8 cellular contexts compared by ENCODE assay signal in genomic region chrX:44873415-44874270, GRCh38. TPM values are rescaled to one million over a fixed set of nuclear protein-coding genes. Genes with fewer than 3 reads are reported as not detected.
A peak's percentile ranks its signal among the peaks of the same experiment; 100 is the strongest.
DNase-seq lines count a peak whose midpoint lies in the region; ATAC-seq and TF ChIP-seq lines count a peak whose summit lies in the region.

No MANE protein-coding gene starts in this region.

- WGBS in esophagus, 2 donors, result 0 to 1% methylated on average over 63 to 99 of the region's 99 CpGs

- no peaks in the 10 kb centered on the region for H3K9me3 ChIP-seq in esophagus (ENCODE audit: control insufficient read depth in 2 of 2, insufficient read depth in 1 of 2, low read depth in 1 of 2, low read length in 1 of 2)

- no peaks in the 10 kb centered on the region for H3K36me3 ChIP-seq in esophagus (ENCODE audit: control insufficient read depth in 2 of 2, insufficient read depth in 2 of 2, low read length in 1 of 2)

- H3K36me3 Mint-ChIP-seq in stimulated activated naive CD8-positive, alpha-beta T cell treated with anti-CD3 and anti-CD28 coated beads, Interleukin-15, Interleukin-2, amounts not matched to agents 100 ng/mL and 50 ng/mL, for 24 hours (ENCODE audit: low read depth), result no peaks in the 10 kb centered on the region

- peak overlapping the region; percentile 99 for H3K27ac ChIP-seq in esophagus (ENCODE audit: low read depth in 2 of 2, low read length in 1 of 2)

- peak overlapping the region; percentile 99 for H3K27ac Mint-ChIP-seq in stimulated activated naive CD8-positive, alpha-beta T cell treated with anti-CD3 and anti-CD28 coated beads, Interleukin-15, Interleukin-2, amounts not matched to agents 100 ng/mL and 50 ng/mL, for 24 hours

- no peaks in the 10 kb centered on the region for H3K27me3 Mint-ChIP-seq in stimulated activated naive CD8-positive, alpha-beta T cell treated with anti-CD3 and anti-CD28 coated beads, Interleukin-15, Interleukin-2, amounts not matched to agents 100 ng/mL and 50 ng/mL, for 24 hours

- TF ChIP-seq CTCF in HFF-Myc (IDR thresholded peaks at IDR 0.05; ENCODE audit: low read depth, low read length, missing control alignments), result no peak

- H3K27me3 ChIP-seq in esophagus (ENCODE audit: control insufficient read depth in 1 of 2, insufficient read depth in 2 of 2, low read length in 2 of 2), result no peaks in the 10 kb centered on the region

- peaks cover 24% of the 10 kb centered on the region for H3K4me1 Mint-ChIP-seq in stimulated activated naive CD8-positive, alpha-beta T cell treated with anti-CD3 and anti-CD28 coated beads, Interleukin-15, Interleukin-2, amounts not matched to agents 100 ng/mL and 50 ng/mL, for 24 hours (ENCODE audit: low read depth)

- no peaks in the 10 kb centered on the region for H3K9me3 Mint-ChIP-seq in stimulated activated naive CD8-positive, alpha-beta T cell treated with anti-CD3 and anti-CD28 coated beads, Interleukin-15, Interleukin-2, amounts not matched to agents 100 ng/mL and 50 ng/mL, for 24 hours

- ATAC-seq in GM18519 (IDR thresholded peaks at IDR 0.05; ENCODE audit: low FRiP score, unreplicated experiment), result no peak

- peak overlapping the region; percentile 66 for H3K4me3 ChIP-seq in HFF-Myc (replicated peaks; ENCODE audit: low read depth, low read length)
- peak overlapping the region; percentile 86 to 90 for H3K4me3 ChIP-seq in esophagus (ENCODE audit: low read depth in 1 of 2, low read length in 2 of 2)

- H3K4me3 Mint-ChIP-seq in stimulated activated naive CD8-positive, alpha-beta T cell treated with anti-CD3 and anti-CD28 coated beads, Interleukin-15, Interleukin-2, amounts not matched to agents 100 ng/mL and 50 ng/mL, for 24 hours, result peak overlapping the region; percentile 96

- DNase-seq in D341Med (ENCODE audit: low spot score) (peak; percentile 49), HFF-Myc (ENCODE audit: extremely low read depth, low read depth) (no peak), NOMO-1 treated with DMSO at 0.1 percent for 48 hours (lab: John Stamatoyannopoulos, UW; ENCODE audit: unreplicated experiment) (peak; percentile 64), myocyte (ENCODE audit: low read depth) (peak; percentile 51)
- DNase-seq in activated T-cell treated with anti-CD3 and anti-CD28 coated beads, Interleukin-2, amount 50 U/mL, for 1 hour, result peak; percentile 77

- H3K4me1 ChIP-seq in esophagus (ENCODE audit: control insufficient read depth in 2 of 2, insufficient read depth in 2 of 2, low read length in 1 of 2), result no peaks in the 10 kb centered on the region

RNA-seq across cellular contexts. Expression of gene KDM6A, which starts 0.7 kb away (rescaled TPM):
- 10 to 100 TPM in 1 of 2 donors, 1 to 10 TPM in 1; 7.2 to 13.5 TPM for polyA plus RNA-seq in esophagus
- 10.2 and 10.7 TPM in 2 replicates for total RNA-seq in myocyte
- 5.6 TPM for polyA plus RNA-seq in myocyte (2012)

RNA-seq across cellular contexts. Expression of gene DUSP21, which starts 29.8 kb away (rescaled TPM):
- not detected for polyA plus RNA-seq in esophagus
- total RNA-seq in myocyte, result not detected in 2 replicates
- polyA plus RNA-seq in myocyte (2012), result not detected
